18 cellular contexts compared by ENCODE assay signal in the genomic region with DNA sequence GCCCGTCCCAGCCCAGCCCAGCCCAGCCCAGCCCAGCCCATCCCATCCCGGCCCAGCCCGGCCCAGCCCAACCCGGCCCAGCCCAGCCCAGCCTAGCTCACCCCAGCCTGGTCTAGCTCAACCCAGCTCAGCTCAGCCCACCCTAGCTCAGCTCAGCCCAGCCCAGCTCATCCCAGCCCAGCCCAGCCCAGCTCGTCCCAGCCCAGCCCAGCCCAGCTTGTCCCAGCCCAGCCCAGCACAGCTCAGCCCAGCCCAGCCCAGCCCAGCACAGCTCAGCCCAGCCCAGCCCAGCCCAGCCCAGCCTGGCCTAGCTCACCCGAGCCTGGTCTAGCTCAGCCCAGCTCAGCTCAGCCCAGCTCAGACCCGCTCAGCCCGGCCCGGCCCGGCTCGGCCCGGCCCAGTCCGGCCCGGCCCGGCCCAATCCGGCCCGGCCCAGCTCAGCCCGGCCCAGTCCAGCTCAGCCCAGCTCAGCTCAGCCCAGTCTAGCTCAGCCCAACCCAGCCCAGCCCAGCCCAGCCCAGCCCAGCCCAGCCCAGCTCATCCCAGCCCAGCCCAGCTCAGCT.
"Had no signal": no experiment of that assay in that cellular context is flagged by ENCODE, and none has a peak within 500 bp of the region (broad histone marks: within the 10 kb centered on the region; RNA-seq: fewer than 3 reads in every experiment).

No MANE protein-coding gene starts in this region.

- H3K79me2 ChIP-seq: hepatocyte had no signal

- H3K27ac ChIP-seq: hepatocyte, right atrium auricular region, sigmoid colon, skin epidermis, suprapubic skin, thyroid gland, upper lobe of right lung had no signal

- H3K4me3 Mint-ChIP-seq: nephron progenitor cell had no signal

- H3K36me3 ChIP-seq: right atrium auricular region, sigmoid colon, suprapubic skin, thyroid gland, upper lobe of right lung had no signal

- H3K27me3 ChIP-seq: hepatocyte, right atrium auricular region, sigmoid colon, suprapubic skin, thyroid gland, upper lobe of right lung had no signal

- H2AFZ ChIP-seq: hepatocyte had no signal

- DNase-seq: cerebellar nuclear complex; dermis blood vessel endothelial cell; foreskin melanocyte; left colon; left ventricle myocardium superior; mesenchymal stem cell; midbrain; nephron progenitor cell; sigmoid colon; stimulated activated CD4-positive, alpha-beta T cell treated with anti-CD3 and anti-CD28 coated beads, Interleukin-2, amount 100 ng/mL, for 24 hours; stimulated activated naive CD8-positive, alpha-beta T cell treated with anti-CD3 and anti-CD28 coated beads, Interleukin-15, Interleukin-2, amounts not matched to agents 100 U/mL and 50 U/mL, for 24 hours; thyroid gland; upper lobe of right lung had no signal

- H3K4me2 ChIP-seq: hepatocyte had no signal

- H3K9me3 ChIP-seq: right atrium auricular region, sigmoid colon, suprapubic skin, thyroid gland, upper lobe of right lung had no signal

- H3K4me1 Mint-ChIP-seq: nephron progenitor cell had no signal

- H3K4me1 ChIP-seq: right atrium auricular region, sigmoid colon, suprapubic skin, thyroid gland, upper lobe of right lung had no signal

- H3K4me3 ChIP-seq: hepatocyte, lung, right atrium auricular region, sigmoid colon, skin epidermis, suprapubic skin, thyroid gland, upper lobe of right lung had no signal

- ATAC-seq: left colon; left ventricle myocardium superior; stimulated activated naive CD8-positive, alpha-beta T cell treated with anti-CD3 and anti-CD28 coated beads, Interleukin-15, Interleukin-2, amounts not matched to agents 100 U/mL and 50 U/mL, for 24 hours had no signal

- H3K27ac Mint-ChIP-seq: nephron progenitor cell had no signal
